Comparison of ENCODE assay signal across 1 cellular context in the genomic region with DNA sequence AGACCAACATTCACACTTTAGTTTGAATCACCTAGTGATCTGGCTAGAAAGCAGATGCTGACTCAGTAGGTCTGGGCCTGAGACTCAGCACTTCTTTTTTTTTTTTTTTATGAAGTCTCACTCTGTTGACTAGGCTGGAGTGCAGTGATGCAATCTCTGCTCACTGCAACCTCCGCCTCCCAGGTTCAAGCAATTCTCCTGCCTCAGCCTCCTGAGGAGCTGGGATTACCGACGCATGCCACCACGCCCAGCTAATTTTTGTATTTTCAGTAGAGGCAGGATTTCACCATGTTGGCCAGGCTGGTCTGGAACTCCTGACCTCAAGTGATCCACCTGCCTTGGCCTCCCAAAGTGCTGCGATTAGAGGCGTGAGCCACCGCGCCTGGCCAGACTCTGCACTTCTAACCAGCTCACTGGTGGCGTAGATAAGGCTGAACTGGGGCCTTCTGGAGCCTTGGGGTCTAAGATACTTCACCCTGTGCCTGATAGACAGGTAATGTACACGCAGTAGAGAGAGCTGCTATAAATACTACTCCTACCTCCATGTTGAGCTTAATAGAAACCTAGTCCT.
A peak's percentile ranks its signal among the peaks of the same experiment; 100 is the strongest.
TF ChIP-seq lines count a peak whose summit lies in the region.

No MANE protein-coding gene starts in this region.

TF ChIP-seq in HepG2, 621 proteins besides CTCF, POLR2A, EP300 and RAD21:
- TF ChIP-seq MAFF (IDR thresholded peaks at IDR 0.05; ENCODE audit: low read depth, low read length) (peak; percentile 28; the same call in 1 of the 2 replicates), MAFK (conservative IDR thresholded peaks at IDR 0.05 in 1 of 2, IDR thresholded peaks at IDR 0.05 in 1 of 2; ENCODE audit: low read length in 2 of 2) (peak in 1 of 2 experiments; percentile 47; a peak in 1 of 4 replicates)
